1 cellular context compared by ENCODE assay signal in genomic region chr11:64776875-64777274, GRCh38.
TF ChIP-seq lines count a peak whose summit lies in the region.

No MANE protein-coding gene starts in this region.

TF ChIP-seq in K562, 482 proteins besides CTCF, POLR2A, EP300 and RAD21:
- no peak for TF ChIP-seq NCOR1 (IDR thresholded peaks at IDR 0.05)
- TF ChIP-seq E2F6 (IDR thresholded peaks at IDR 0.05; ENCODE audit: borderline replicate concordance in 1 of 2, extremely low read depth in 1 of 2, insufficient read depth in 1 of 2, insufficient read length in 1 of 2, low read depth in 1 of 2, low read length in 1 of 2, poor library complexity in 1 of 2, severe bottlenecking in 1 of 2), result no peak
- no peak for TF ChIP-seq CREB3L1 (IDR thresholded peaks at IDR 0.05; ENCODE audit: borderline replicate concordance, low read depth)
- no peak for TF ChIP-seq TCF7 (IDR thresholded peaks at IDR 0.05; ENCODE audit: borderline replicate concordance)
- TF ChIP-seq ZSCAN32 (CRISPR knock-in tag; IDR thresholded peaks at IDR 0.05), result no peak
- TF ChIP-seq GMEB1 (CRISPR knock-in tag; IDR thresholded peaks at IDR 0.05), result no peak
- 0 out of 4 replicates have a peak, but pooled peaks of 1 of the 2 experiments have one; percentile 15 for TF ChIP-seq TBL1XR1 (IDR thresholded peaks at IDR 0.05; ENCODE audit: low read length in 2 of 2)
